Comparison of ENCODE assay signal across 1 cellular context in the genomic region with DNA sequence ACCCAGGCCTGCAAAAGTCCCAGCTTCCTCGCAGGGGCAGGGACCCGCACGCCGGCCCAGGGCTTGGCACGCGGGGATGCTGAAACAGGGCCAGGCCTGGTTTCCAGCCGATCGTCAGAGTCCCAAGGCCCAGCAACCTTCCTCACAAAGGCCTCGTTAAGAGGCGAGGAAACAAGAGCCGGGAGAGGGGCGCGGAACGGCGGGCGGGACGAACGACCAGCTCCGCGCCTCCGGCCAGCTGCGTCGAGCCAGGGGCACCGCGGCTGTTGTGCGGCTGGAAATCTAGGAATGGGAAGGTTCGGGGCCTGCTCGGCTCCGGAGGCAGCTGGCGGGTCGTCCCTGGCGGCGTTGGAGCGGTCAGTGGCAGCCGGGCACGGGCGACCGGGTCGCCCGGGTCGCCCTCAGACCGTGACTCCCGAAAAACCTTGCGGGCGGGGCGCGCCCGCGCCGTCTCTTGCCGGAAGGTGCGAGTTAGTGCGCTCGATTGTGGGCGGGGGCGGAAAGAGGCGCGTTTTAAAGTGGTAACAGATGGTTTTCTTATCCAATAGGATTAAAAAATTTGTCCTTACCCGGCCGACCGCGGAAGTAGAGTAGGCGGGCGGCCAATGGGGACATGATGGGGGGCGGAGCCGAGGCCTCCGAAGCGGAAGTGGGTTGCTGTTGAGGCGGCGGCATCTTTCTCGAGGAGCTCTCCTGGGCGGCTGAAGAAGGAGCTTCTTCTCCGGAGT.
TF ChIP-seq lines count a peak whose summit lies in the region.

A gene with protein sequence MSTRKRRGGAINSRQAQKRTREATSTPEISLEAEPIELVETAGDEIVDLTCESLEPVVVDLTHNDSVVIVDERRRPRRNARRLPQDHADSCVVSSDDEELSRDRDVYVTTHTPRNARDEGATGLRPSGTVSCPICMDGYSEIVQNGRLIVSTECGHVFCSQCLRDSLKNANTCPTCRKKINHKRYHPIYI (plus strand): TSS at position 643 of the 728 bp plus-strand sequence. CDS start 21,388 bp downstream, outside the sequence.

TF ChIP-seq in HepG2, 621 proteins besides CTCF, POLR2A, EP300 and RAD21 (continued from another document and continues in another):
- peak; percentile 37; the same call in 1 of the 2 replicates for TF ChIP-seq REPIN1 (CRISPR knock-in tag; IDR thresholded peaks at IDR 0.05; ENCODE audit: borderline replicate concordance, low read depth)
- TF ChIP-seq ZNF256 (CRISPR knock-in tag; conservative IDR thresholded peaks at IDR 0.05), result peak; percentile 89
- 0 out of 2 replicates have a peak, but pooled peaks have one; percentile 15 for TF ChIP-seq CBFB (CRISPR knock-in tag; IDR thresholded peaks at IDR 0.05)
- TF ChIP-seq, protein P1, sequence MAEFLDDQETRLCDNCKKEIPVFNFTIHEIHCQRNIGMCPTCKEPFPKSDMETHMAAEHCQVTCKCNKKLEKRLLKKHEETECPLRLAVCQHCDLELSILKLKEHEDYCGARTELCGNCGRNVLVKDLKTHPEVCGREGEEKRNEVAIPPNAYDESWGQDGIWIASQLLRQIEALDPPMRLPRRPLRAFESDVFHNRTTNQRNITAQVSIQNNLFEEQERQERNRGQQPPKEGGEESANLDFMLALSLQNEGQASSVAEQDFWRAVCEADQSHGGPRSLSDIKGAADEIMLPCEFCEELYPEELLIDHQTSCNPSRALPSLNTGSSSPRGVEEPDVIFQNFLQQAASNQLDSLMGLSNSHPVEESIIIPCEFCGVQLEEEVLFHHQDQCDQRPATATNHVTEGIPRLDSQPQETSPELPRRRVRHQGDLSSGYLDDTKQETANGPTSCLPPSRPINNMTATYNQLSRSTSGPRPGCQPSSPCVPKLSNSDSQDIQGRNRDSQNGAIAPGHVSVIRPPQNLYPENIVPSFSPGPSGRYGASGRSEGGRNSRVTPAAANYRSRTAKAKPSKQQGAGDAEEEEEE (CRISPR knock-in tag; IDR thresholded peaks at IDR 0.05; ENCODE audit: borderline replicate concordance), result no peak
- 0 out of 2 replicates have a peak, but pooled peaks have one; percentile 7 for TF ChIP-seq ZNF331 (CRISPR knock-in tag; IDR thresholded peaks at IDR 0.05)
- TF ChIP-seq, protein P2, sequence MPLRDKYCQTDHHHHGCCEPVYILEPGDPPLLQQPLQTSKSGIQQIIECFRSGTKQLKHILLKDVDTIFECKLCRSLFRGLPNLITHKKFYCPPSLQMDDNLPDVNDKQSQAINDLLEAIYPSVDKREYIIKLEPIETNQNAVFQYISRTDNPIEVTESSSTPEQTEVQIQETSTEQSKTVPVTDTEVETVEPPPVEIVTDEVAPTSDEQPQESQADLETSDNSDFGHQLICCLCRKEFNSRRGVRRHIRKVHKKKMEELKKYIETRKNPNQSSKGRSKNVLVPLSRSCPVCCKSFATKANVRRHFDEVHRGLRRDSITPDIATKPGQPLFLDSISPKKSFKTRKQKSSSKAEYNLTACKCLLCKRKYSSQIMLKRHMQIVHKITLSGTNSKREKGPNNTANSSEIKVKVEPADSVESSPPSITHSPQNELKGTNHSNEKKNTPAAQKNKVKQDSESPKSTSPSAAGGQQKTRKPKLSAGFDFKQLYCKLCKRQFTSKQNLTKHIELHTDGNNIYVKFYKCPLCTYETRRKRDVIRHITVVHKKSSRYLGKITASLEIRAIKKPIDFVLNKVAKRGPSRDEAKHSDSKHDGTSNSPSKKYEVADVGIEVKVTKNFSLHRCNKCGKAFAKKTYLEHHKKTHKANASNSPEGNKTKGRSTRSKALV (CRISPR knock-in tag; IDR thresholded peaks at IDR 0.05), result peak; percentile 56; the same call in 1 of the 2 replicates
- TF ChIP-seq SMAD9 (CRISPR knock-in tag; IDR thresholded peaks at IDR 0.05), result peak; percentile 55; the same call in 1 of the 2 replicates
- TF ChIP-seq, protein P3, sequence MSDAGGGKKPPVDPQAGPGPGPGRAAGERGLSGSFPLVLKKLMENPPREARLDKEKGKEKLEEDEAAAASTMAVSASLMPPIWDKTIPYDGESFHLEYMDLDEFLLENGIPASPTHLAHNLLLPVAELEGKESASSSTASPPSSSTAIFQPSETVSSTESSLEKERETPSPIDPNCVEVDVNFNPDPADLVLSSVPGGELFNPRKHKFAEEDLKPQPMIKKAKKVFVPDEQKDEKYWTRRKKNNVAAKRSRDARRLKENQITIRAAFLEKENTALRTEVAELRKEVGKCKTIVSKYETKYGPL (CRISPR knock-in tag; IDR thresholded peaks at IDR 0.05), result peak; percentile 35; the same call in 1 of the 2 replicates
- peak; percentile 46; the same call in 1 of the 2 replicates for TF ChIP-seq ZMYM4 (CRISPR knock-in tag; IDR thresholded peaks at IDR 0.05)
- TF ChIP-seq ZNF260 (CRISPR knock-in tag; IDR thresholded peaks at IDR 0.05; ENCODE audit: borderline replicate concordance, low read depth), result no peak
- TF ChIP-seq, protein P4, sequence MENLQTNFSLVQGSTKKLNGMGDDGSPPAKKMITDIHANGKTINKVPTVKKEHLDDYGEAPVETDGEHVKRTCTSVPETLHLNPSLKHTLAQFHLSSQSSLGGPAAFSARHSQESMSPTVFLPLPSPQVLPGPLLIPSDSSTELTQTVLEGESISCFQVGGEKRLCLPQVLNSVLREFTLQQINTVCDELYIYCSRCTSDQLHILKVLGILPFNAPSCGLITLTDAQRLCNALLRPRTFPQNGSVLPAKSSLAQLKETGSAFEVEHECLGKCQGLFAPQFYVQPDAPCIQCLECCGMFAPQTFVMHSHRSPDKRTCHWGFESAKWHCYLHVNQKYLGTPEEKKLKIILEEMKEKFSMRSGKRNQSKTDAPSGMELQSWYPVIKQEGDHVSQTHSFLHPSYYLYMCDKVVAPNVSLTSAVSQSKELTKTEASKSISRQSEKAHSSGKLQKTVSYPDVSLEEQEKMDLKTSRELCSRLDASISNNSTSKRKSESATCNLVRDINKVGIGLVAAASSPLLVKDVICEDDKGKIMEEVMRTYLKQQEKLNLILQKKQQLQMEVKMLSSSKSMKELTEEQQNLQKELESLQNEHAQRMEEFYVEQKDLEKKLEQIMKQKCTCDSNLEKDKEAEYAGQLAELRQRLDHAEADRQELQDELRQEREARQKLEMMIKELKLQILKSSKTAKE (CRISPR knock-in tag; IDR thresholded peaks at IDR 0.05; ENCODE audit: borderline replicate concordance), result peak; percentile 33; the same call in 1 of the 2 replicates
- TF ChIP-seq, protein P5, sequence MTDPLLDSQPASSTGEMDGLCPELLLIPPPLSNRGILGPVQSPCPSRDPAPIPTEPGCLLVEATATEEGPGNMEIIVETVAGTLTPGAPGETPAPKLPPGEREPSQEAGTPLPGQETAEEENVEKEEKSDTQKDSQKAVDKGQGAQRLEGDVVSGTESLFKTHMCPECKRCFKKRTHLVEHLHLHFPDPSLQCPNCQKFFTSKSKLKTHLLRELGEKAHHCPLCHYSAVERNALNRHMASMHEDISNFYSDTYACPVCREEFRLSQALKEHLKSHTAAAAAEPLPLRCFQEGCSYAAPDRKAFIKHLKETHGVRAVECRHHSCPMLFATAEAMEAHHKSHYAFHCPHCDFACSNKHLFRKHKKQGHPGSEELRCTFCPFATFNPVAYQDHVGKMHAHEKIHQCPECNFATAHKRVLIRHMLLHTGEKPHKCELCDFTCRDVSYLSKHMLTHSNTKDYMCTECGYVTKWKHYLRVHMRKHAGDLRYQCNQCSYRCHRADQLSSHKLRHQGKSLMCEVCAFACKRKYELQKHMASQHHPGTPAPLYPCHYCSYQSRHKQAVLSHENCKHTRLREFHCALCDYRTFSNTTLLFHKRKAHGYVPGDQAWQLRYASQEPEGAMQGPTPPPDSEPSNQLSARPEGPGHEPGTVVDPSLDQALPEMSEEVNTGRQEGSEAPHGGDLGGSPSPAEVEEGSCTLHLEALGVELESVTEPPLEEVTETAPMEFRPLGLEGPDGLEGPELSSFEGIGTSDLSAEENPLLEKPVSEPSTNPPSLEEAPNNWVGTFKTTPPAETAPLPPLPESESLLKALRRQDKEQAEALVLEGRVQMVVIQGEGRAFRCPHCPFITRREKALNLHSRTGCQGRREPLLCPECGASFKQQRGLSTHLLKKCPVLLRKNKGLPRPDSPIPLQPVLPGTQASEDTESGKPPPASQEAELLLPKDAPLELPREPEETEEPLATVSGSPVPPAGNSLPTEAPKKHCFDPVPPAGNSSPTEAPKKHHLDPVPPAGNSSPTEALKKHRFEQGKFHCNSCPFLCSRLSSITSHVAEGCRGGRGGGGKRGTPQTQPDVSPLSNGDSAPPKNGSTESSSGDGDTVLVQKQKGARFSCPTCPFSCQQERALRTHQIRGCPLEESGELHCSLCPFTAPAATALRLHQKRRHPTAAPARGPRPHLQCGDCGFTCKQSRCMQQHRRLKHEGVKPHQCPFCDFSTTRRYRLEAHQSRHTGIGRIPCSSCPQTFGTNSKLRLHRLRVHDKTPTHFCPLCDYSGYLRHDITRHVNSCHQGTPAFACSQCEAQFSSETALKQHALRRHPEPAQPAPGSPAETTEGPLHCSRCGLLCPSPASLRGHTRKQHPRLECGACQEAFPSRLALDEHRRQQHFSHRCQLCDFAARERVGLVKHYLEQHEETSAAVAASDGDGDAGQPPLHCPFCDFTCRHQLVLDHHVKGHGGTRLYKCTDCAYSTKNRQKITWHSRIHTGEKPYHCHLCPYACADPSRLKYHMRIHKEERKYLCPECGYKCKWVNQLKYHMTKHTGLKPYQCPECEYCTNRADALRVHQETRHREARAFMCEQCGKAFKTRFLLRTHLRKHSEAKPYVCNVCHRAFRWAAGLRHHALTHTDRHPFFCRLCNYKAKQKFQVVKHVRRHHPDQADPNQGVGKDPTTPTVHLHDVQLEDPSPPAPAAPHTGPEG (CRISPR knock-in tag; IDR thresholded peaks at IDR 0.05), result 0 out of 2 replicates have a peak, but pooled peaks have one; percentile 31
- TF ChIP-seq FOXK1 (CRISPR knock-in tag; IDR thresholded peaks at IDR 0.05; ENCODE audit: borderline replicate concordance, low read depth), result peak; percentile 20; the same call in 1 of the 2 replicates
- peak; percentile 90 for TF ChIP-seq ZFAT (CRISPR knock-in tag; conservative IDR thresholded peaks at IDR 0.05)
- peak; percentile 77 for TF ChIP-seq ZNF143 (CRISPR knock-in tag; IDR thresholded peaks at IDR 0.05)
- peak; percentile 7; the same call in 1 of the 2 replicates for TF ChIP-seq HNF4A (CRISPR knock-in tag; IDR thresholded peaks at IDR 0.05)
- peak; percentile 91 for TF ChIP-seq NFYC (CRISPR knock-in tag; IDR thresholded peaks at IDR 0.05)
- TF ChIP-seq KDM5A (IDR thresholded peaks at IDR 0.05; ENCODE audit: borderline replicate concordance, low read length), result no peak
- peak; percentile 45; the same call in 1 of the 2 replicates for TF ChIP-seq ZNF430 (CRISPR knock-in tag; IDR thresholded peaks at IDR 0.05)
- TF ChIP-seq GATA4 (IDR thresholded peaks at IDR 0.05; ENCODE audit: borderline replicate concordance, low read depth), result 0 out of 2 replicates have a peak, but pooled peaks have one; percentile 30
- peak; percentile 91 for TF ChIP-seq ISX (CRISPR knock-in tag; conservative IDR thresholded peaks at IDR 0.05)
- TF ChIP-seq RBM39 (IDR thresholded peaks at IDR 0.05; ENCODE audit: low read depth, low read length, poor library complexity, severe bottlenecking), result peak; percentile 34
- peak; percentile 8; the same call in 1 of the 2 replicates for TF ChIP-seq IRF2 (CRISPR knock-in tag; IDR thresholded peaks at IDR 0.05)
- TF ChIP-seq, protein P6, sequence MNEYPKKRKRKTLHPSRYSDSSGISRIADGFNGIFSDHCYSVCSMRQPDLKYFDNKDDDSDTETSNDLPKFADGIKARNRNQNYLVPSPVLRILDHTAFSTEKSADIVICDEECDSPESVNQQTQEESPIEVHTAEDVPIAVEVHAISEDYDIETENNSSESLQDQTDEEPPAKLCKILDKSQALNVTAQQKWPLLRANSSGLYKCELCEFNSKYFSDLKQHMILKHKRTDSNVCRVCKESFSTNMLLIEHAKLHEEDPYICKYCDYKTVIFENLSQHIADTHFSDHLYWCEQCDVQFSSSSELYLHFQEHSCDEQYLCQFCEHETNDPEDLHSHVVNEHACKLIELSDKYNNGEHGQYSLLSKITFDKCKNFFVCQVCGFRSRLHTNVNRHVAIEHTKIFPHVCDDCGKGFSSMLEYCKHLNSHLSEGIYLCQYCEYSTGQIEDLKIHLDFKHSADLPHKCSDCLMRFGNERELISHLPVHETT (CRISPR knock-in tag; conservative IDR thresholded peaks at IDR 0.05), result peak; percentile 75
- peak; percentile 11; the same call in 1 of the 2 replicates for TF ChIP-seq SNAPC2 (CRISPR knock-in tag; IDR thresholded peaks at IDR 0.05)
- TF ChIP-seq, protein P7, sequence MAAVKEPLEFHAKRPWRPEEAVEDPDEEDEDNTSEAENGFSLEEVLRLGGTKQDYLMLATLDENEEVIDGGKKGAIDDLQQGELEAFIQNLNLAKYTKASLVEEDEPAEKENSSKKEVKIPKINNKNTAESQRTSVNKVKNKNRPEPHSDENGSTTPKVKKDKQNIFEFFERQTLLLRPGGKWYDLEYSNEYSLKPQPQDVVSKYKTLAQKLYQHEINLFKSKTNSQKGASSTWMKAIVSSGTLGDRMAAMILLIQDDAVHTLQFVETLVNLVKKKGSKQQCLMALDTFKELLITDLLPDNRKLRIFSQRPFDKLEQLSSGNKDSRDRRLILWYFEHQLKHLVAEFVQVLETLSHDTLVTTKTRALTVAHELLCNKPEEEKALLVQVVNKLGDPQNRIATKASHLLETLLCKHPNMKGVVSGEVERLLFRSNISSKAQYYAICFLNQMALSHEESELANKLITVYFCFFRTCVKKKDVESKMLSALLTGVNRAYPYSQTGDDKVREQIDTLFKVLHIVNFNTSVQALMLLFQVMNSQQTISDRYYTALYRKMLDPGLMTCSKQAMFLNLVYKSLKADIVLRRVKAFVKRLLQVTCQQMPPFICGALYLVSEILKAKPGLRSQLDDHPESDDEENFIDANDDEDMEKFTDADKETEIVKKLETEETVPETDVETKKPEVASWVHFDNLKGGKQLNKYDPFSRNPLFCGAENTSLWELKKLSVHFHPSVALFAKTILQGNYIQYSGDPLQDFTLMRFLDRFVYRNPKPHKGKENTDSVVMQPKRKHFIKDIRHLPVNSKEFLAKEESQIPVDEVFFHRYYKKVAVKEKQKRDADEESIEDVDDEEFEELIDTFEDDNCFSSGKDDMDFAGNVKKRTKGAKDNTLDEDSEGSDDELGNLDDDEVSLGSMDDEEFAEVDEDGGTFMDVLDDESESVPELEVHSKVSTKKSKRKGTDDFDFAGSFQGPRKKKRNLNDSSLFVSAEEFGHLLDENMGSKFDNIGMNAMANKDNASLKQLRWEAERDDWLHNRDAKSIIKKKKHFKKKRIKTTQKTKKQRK (IDR thresholded peaks at IDR 0.05; ENCODE audit: low read length), result no peak
- peak; percentile 97; the same call in 1 of the 2 replicates for TF ChIP-seq ZNF136 (CRISPR knock-in tag; IDR thresholded peaks at IDR 0.05; ENCODE audit: low read depth)
- no peak for TF ChIP-seq ZNF10 (CRISPR knock-in tag; IDR thresholded peaks at IDR 0.05; ENCODE audit: borderline replicate concordance, low read depth)
- TF ChIP-seq TBX3 (IDR thresholded peaks at IDR 0.05; ENCODE audit: borderline replicate concordance), result peak; percentile 59; the same call in 1 of the 2 replicates
- peak; percentile 46; the same call in 1 of the 2 replicates for TF ChIP-seq POLR2AphosphoS5 (IDR thresholded peaks at IDR 0.05; ENCODE audit: low read depth, low read length)
- peak; percentile 12 for TF ChIP-seq SRSF1 (optimal IDR thresholded peaks at IDR 0.05; ENCODE audit: low read depth, low read length)
- peak; percentile 3; the same call in 1 of the 2 replicates for TF ChIP-seq ZNF879 (CRISPR knock-in tag; IDR thresholded peaks at IDR 0.05)
- no peak for TF ChIP-seq MBD4 (IDR thresholded peaks at IDR 0.05; ENCODE audit: borderline replicate concordance, low read length)
- no peak for TF ChIP-seq ZMYM3 (CRISPR knock-in tag; IDR thresholded peaks at IDR 0.05)
